ENCODE assay signal across 25 cellular contexts in genomic region chr17:82799591-82799990, GRCh38. TPM values are rescaled to one million over a fixed set of nuclear protein-coding genes. Genes with fewer than 3 reads are reported as not detected.
"Had no signal": no experiment of that assay in that cellular context is flagged by ENCODE, and none has a peak within 500 bp of the region (broad histone marks: within the 10 kb centered on the region; RNA-seq: fewer than 3 reads in every experiment).

No MANE protein-coding gene starts in this region.

- H3K27me3 Mint-ChIP-seq: naive thymus-derived CD4-positive, alpha-beta T cell had no signal

- H3K27ac Mint-ChIP-seq: nephron progenitor cell had no signal

- H3K4me3 Mint-ChIP-seq: naive thymus-derived CD4-positive, alpha-beta T cell; nephron progenitor cell had no signal

- DNase-seq: effector memory CD4-positive, alpha-beta T cell; esophagus squamous epithelium; foreskin fibroblast; glutamatergic neuron; kidney; left cardiac atrium; left ventricle myocardium superior; mesendoderm; naive thymus-derived CD4-positive, alpha-beta T cell; nephron progenitor cell; posterior cingulate gyrus; small intestine; stimulated activated CD4-positive, alpha-beta T cell treated with anti-CD3 and anti-CD28 coated beads, Interleukin-12 subunit alpha, Interleukin-12 subunit beta, amount 100 ng/mL, for 4 hours; stimulated activated naive CD8-positive, alpha-beta T cell treated with anti-CD3 and anti-CD28 coated beads, Interleukin-15, Interleukin-2, amounts not matched to agents 100 U/mL and 50 U/mL, for 24 hours; thyroid gland; uterus had no signal

- ATAC-seq: gastroesophageal sphincter; left cardiac atrium; left ventricle myocardium superior; naive thymus-derived CD4-positive, alpha-beta T cell; right cardiac atrium; stimulated activated naive CD8-positive, alpha-beta T cell treated with anti-CD3 and anti-CD28 coated beads, Interleukin-15, Interleukin-2, amounts not matched to agents 100 U/mL and 50 U/mL, for 24 hours had no signal

- H3K36me3 ChIP-seq: thyroid gland, uterus had no signal

- H3K27ac ChIP-seq: epithelial cell of prostate, esophagus squamous epithelium, gastroesophageal sphincter, hepatocyte, neutrophil, suprapubic skin, thyroid gland, upper lobe of left lung, uterus had no signal

- H3K4me3 ChIP-seq: esophagus squamous epithelium, gastroesophageal sphincter, hepatocyte, lung, suprapubic skin, thyroid gland, upper lobe of left lung, uterus had no signal

- H3K27me3 ChIP-seq: esophagus squamous epithelium, gastroesophageal sphincter, hepatocyte, neutrophil, suprapubic skin, thyroid gland, upper lobe of left lung, uterus had no signal

- H3K9me3 ChIP-seq: esophagus squamous epithelium, gastroesophageal sphincter, neutrophil, suprapubic skin, thyroid gland, upper lobe of left lung, uterus had no signal

- H2AFZ ChIP-seq: hepatocyte had no signal

- H3K4me2 ChIP-seq: hepatocyte had no signal

- H3K4me1 ChIP-seq: thyroid gland had no signal

RNA-seq across cellular contexts. Expression of gene ZNF750, which starts 40.2 kb away (rescaled TPM):
- total RNA-seq: left cardiac atrium; naive thymus-derived CD4-positive, alpha-beta T cell; osteocyte; right cardiac atrium had no signal
